ENCODE assay signal across 34 cellular contexts in the genomic region with DNA sequence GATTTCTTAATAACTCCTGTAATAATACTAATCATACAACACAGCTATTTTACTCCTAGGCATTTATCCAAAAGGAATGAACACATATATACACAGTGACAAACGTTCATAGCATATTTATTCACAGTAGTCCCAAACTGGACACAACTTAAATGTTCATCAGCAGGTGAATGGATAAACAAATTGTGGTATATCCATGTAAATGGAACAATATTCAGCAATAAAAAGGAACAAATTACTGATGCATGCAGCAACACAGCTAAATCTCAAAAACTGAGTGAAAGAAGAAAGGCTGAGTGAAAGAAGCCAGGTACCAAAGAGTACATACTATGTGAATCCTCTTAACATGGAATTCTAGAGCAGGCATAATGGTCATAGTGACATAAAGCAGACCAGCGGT.
DNase-seq lines count a peak whose midpoint lies in the region; ATAC-seq, FAIRE-seq and TF ChIP-seq lines count a peak whose summit lies in the region.
"Had no signal": no experiment of that assay in that cellular context is flagged by ENCODE, and none has a peak within 500 bp of the region (broad histone marks: within the 10 kb centered on the region; RNA-seq: fewer than 3 reads in every experiment).

No MANE protein-coding gene starts in this region.

- ATAC-seq in SK-N-SH treated with all-trans-retinoic acid at 6 μM for 48 hours (no peak), A549 (no peak), K562 (no peak), gastrocnemius medialis (no peak)
- ATAC-seq: CD8-positive, alpha-beta T cell had no signal

- H3K4me3 ChIP-seq in SK-N-SH (ENCODE audit: low read depth in 2 of 2, low read length in 1 of 2): no peak overlapping the region
- H3K4me3 ChIP-seq in A549: no peak overlapping the region
- no peak overlapping the region for H3K4me3 ChIP-seq in HEK293 (ENCODE audit: low read depth, low read length)
- H3K4me3 ChIP-seq in K562: no peak overlapping the region
- H3K4me3 ChIP-seq in gastrocnemius medialis: no peak overlapping the region
- H3K4me3 ChIP-seq: BLaER1; BLaER1 treated with 17β-estradiol and CSF1 and Interleukin-3, amounts not matched to agents 10 nM and 100 nM had no signal

- intact Hi-C loops in K562 (cut with micrococcal nuclease) (no loop called here), gastrocnemius medialis (cut with DNase I; ENCODE audit: low total_unique reads) (no loop called here)

- in situ Hi-C loops in K562 (cut with MboI): no loop called here
- in situ Hi-C loops in gastrocnemius medialis (cut with MboI; ENCODE audit: low sequenced_read_pairs in 4 of 4): loop anchor here in 1 of 4 donors (25.0 kb wide), 1 partner anchor 1129 kb away; the partner anchor contains the start of gene PLPP3

- POLR2A ChIA-PET in SK-N-SH (lab: Yijun Ruan, JAX): no interaction called here
- POLR2A ChIA-PET in A549 (lab: Yijun Ruan, JAX): no interaction called here
- POLR2A ChIA-PET in HEK293 (lab: Yijun Ruan, JAX): no interaction called here
- POLR2A ChIA-PET in K562 (lab: Yijun Ruan, JAX): no interaction called here

- no peak for TF ChIP-seq CTCF in SK-N-SH (IDR thresholded peaks at IDR 0.05)
- TF ChIP-seq CTCF in A549 (IDR thresholded peaks at IDR 0.05): no peak
- no peak for TF ChIP-seq CTCF in HEK293 (tag by site-specific recombination; IDR thresholded peaks at IDR 0.05)
- TF ChIP-seq CTCF in K562 (IDR thresholded peaks at IDR 0.05 in 2 of 3, conservative IDR thresholded peaks at IDR 0.05 in 1 of 3; ENCODE audit: insufficient read depth in 2 of 3, low read depth in 1 of 3, low read length in 3 of 3): no peak
- TF ChIP-seq CTCF in gastrocnemius medialis (IDR thresholded peaks at IDR 0.05 in 4 of 5, conservative IDR thresholded peaks at IDR 0.05 in 1 of 5): no peak

- TF ChIP-seq RAD21 in SK-N-SH (IDR thresholded peaks at IDR 0.05; ENCODE audit: low read length) (no peak), A549 (conservative IDR thresholded peaks at IDR 0.05 in 1 of 2, IDR thresholded peaks at IDR 0.05 in 1 of 2) (no peak), K562 (CRISPR knock-in tag; conservative IDR thresholded peaks at IDR 0.05 in 1 of 2, IDR thresholded peaks at IDR 0.05 in 1 of 2) (no peak)

- H3K79me2 ChIP-seq in SK-N-SH (ENCODE audit: insufficient read depth): no peaks in the 10 kb centered on the region
- no peaks in the 10 kb centered on the region for H3K79me2 ChIP-seq in K562 (ENCODE audit: control insufficient read depth, insufficient read depth, low read length)

- no peak overlapping the region for H3K4me2 ChIP-seq in SK-N-SH
- no peak overlapping the region for H3K4me2 ChIP-seq in A549
- H3K4me2 ChIP-seq in K562 (ENCODE audit: insufficient read depth, low read length): no peak overlapping the region
- H3K4me2 ChIP-seq: BLaER1; BLaER1 treated with 17β-estradiol and CSF1 and Interleukin-3, amounts not matched to agents 10 nM and 100 nM had no signal

- no peak overlapping the region for H3K27ac ChIP-seq in SK-N-SH (ENCODE audit: low read depth in 2 of 2, low read length in 1 of 2)
- no peak overlapping the region for H3K27ac ChIP-seq in A549
- H3K27ac ChIP-seq in HEK293 (ENCODE audit: extremely low read depth, low read depth, low read length): no peak overlapping the region
- H3K27ac ChIP-seq in K562 (ENCODE audit: extremely low read depth, low read depth, low read length): no peak overlapping the region
- H3K27ac ChIP-seq in gastrocnemius medialis: no peak overlapping the region
- H3K27ac ChIP-seq: 22Rv1; BLaER1; BLaER1 treated with 17β-estradiol and CSF1 and Interleukin-3, amounts not matched to agents 10 nM and 100 nM; C4-2B had no signal

- H3K27me3 ChIP-seq in SK-N-SH (ENCODE audit: insufficient read depth) (no peaks in the 10 kb centered on the region), K562 (ENCODE audit: control insufficient read depth in 2 of 2, insufficient read depth in 2 of 2, low read length in 2 of 2) (no peaks in the 10 kb centered on the region), gastrocnemius medialis (no peaks in the 10 kb centered on the region)
- H3K27me3 ChIP-seq: BE2C; BLaER1; BLaER1 treated with 17β-estradiol and CSF1 and Interleukin-3, amounts not matched to agents 10 nM and 100 nM had no signal

- whole genome bisulfite sequencing in SK-N-SH (ENCODE audit: low lambda C conversion rate): 17% methylated on average over 2 of the region's 2 CpGs
- 48% methylated on average over 2 of the region's 2 CpGs for WGBS in A549 (ENCODE audit: missing lambda C conversion rate)
- 4% methylated on average over 2 of the region's 2 CpGs for WGBS in K562 (ENCODE audit: insufficient coverage, low coverage, missing lambda C conversion rate)

- H3K9me2 ChIP-seq in SK-N-SH: no peaks in the 10 kb centered on the region

- FAIRE-seq in A549 (lab: Jason Lieb, UNC) (no peak), K562 (lab: Jason Lieb, UNC) (no peak)
- FAIRE-seq: A204.1, D721Med had no signal

- no TSS peak for BruUV-seq in K562 (replicated peaks; lab: Mats Ljungman, UMichigan)

- H4K20me1 ChIP-seq in SK-N-SH (ENCODE audit: insufficient read depth) (no peaks in the 10 kb centered on the region), K562 (replicated peaks; ENCODE audit: control insufficient read depth, insufficient read depth, low read length) (no peaks in the 10 kb centered on the region)
- H4K20me1 ChIP-seq: BLaER1; BLaER1 treated with 17β-estradiol and CSF1 and Interleukin-3, amounts not matched to agents 10 nM and 100 nM had no signal

- H2AFZ ChIP-seq in SK-N-SH (ENCODE audit: low read depth) (no peak overlapping the region), K562 (ENCODE audit: low read depth, low read length) (no peak overlapping the region)

- DNase-seq in SK-N-SH (no peak), A549 (ENCODE audit: low read depth in 1 of 2, low spot score in 1 of 2) (no peak), K562 (ENCODE audit: extremely low read depth in 1 of 4, low spot score in 3 of 4) (no peak), SIG-M5 treated with dmso at 0.1 percent for 504 hours (lab: John Stamatoyannopoulos, UW; ENCODE audit: unreplicated experiment) (no peak), DMS53 treated with DMSO at 0.1 percent for 48 hours (lab: John Stamatoyannopoulos, UW; ENCODE audit: unreplicated experiment) (no peak), gastrocnemius medialis (no peak)
- DNase-seq: 8988T; ACHN; AML-193; BE2C; C1 segment of cervical spinal cord; Caco-2; Calu3; CD4-positive, alpha-beta memory T cell; CD4-positive, alpha-beta T cell; CD4-positive, CD25-positive, alpha-beta regulatory T cell; CD8-positive, alpha-beta memory T cell; CD8-positive, alpha-beta T cell; COR-L47; DMS 273 treated with DMSO at 0.1 percent for 48 hours; DMS153; DMS53; DMS79; DMS79 treated with DMSO at 0.1 percent for 48 hours; DND-41; EL had no signal

- CTCF ChIA-PET in SK-N-SH (lab: Yijun Ruan, JAX) (no interaction called here), A549 (lab: Yijun Ruan, JAX) (no interaction called here), HEK293 (lab: Yijun Ruan, JAX) (no interaction called here), K562 (lab: Yijun Ruan, JAX; ENCODE audit: low intra/inter-chr PET ratio) (no interaction called here)

- no peak overlapping the region for H3K9ac ChIP-seq in SK-N-SH
- no peak overlapping the region for H3K9ac ChIP-seq in K562 (ENCODE audit: insufficient read depth in 1 of 2, low read depth in 2 of 2, low read length in 2 of 2)
- H3K9ac ChIP-seq: BLaER1; BLaER1 treated with 17β-estradiol and CSF1 and Interleukin-3, amounts not matched to agents 10 nM and 100 nM had no signal

- TF ChIP-seq POLR2A in A549 (IDR thresholded peaks at IDR 0.05; ENCODE audit: low read length) (no peak), K562 (conservative IDR thresholded peaks at IDR 0.05) (no peak), gastrocnemius medialis (IDR thresholded peaks at IDR 0.05) (no peak)

- H3K9me3 ChIP-seq in SK-N-SH (no peaks in the 10 kb centered on the region; the same call in 1 of the 2 replicates), A549 (peaks cover 16% of the 10 kb centered on the region), HEK293 (ENCODE audit: control insufficient read depth, insufficient read depth, low read depth, low read length) (no peaks in the 10 kb centered on the region), K562 (replicated peaks; ENCODE audit: control insufficient read depth, insufficient read depth, low read depth, low read length) (no peaks in the 10 kb centered on the region), gastrocnemius medialis (no peaks in the 10 kb centered on the region)
- H3K9me3 ChIP-seq: BE2C, Caco-2 had no signal

- no peak for TF ChIP-seq EP300 in SK-N-SH (IDR thresholded peaks at IDR 0.05; ENCODE audit: borderline replicate concordance in 1 of 2, low read depth in 1 of 2, low read length in 1 of 2)
- no peak for TF ChIP-seq EP300 in A549 (IDR thresholded peaks at IDR 0.05)
- TF ChIP-seq EP300 in K562 (IDR thresholded peaks at IDR 0.05; ENCODE audit: low read length): no peak

- H3K4me1 ChIP-seq in SK-N-SH (ENCODE audit: control insufficient read depth in 1 of 2, insufficient read depth in 2 of 2, low read depth in 1 of 2, low read length in 1 of 2): no peaks in the 10 kb centered on the region
- no peaks in the 10 kb centered on the region for H3K4me1 ChIP-seq in A549
- no peaks in the 10 kb centered on the region for H3K4me1 ChIP-seq in HEK293 (ENCODE audit: control insufficient read depth, insufficient read depth, low read length)
- no peaks in the 10 kb centered on the region for H3K4me1 ChIP-seq in K562 (replicated peaks in 1 of 2; ENCODE audit: control insufficient read depth in 2 of 2, insufficient read depth in 2 of 2, low read length in 2 of 2)
- no peaks in the 10 kb centered on the region for H3K4me1 ChIP-seq in gastrocnemius medialis
- H3K4me1 ChIP-seq: BE2C; BLaER1; BLaER1 treated with 17β-estradiol and CSF1 and Interleukin-3, amounts not matched to agents 10 nM and 100 nM; Caco-2 had no signal

- peaks cover 9% of the 10 kb centered on the region for H3F3A ChIP-seq in SK-N-SH (replicated peaks; ENCODE audit: insufficient read depth)

- no peaks in the 10 kb centered on the region for H3K9me1 ChIP-seq in K562 (ENCODE audit: control insufficient read depth, insufficient read depth, low read length)

- H3K36me3 ChIP-seq in SK-N-SH (replicated peaks in 1 of 2; ENCODE audit: control insufficient read depth in 1 of 2, insufficient read depth in 2 of 2, low read length in 1 of 2) (no peaks in the 10 kb centered on the region), HEK293 (ENCODE audit: control insufficient read depth in 2 of 2, insufficient read depth in 1 of 2, low read length in 2 of 2) (no peaks in the 10 kb centered on the region), K562 (ENCODE audit: control insufficient read depth, insufficient read depth, low read length) (no peaks in the 10 kb centered on the region), gastrocnemius medialis (no peaks in the 10 kb centered on the region)
- H3K36me3 ChIP-seq: BE2C; BLaER1; BLaER1 treated with 17β-estradiol and CSF1 and Interleukin-3, amounts not matched to agents 10 nM and 100 nM had no signal

TF ChIP-seq in HEK293, 187 proteins besides CTCF, POLR2A, EP300 and RAD21:
- TF ChIP-seq ZNF785 (tag by site-specific recombination; IDR thresholded peaks at IDR 0.05) (no peak), ZNF146 (tag by site-specific recombination; IDR thresholded peaks at IDR 0.05) (0 out of 2 replicates have a peak, but pooled peaks have one; percentile 31)

TF ChIP-seq in K562, 482 proteins besides CTCF, POLR2A, EP300 and RAD21 (continues in another document):
- peak; percentile 63 for TF ChIP-seq ZNF146 (CRISPR knock-in tag; IDR thresholded peaks at IDR 0.05; ENCODE audit: unreplicated experiment)
- no peak for TF ChIP-seq ZNF143 (CRISPR knock-in tag; IDR thresholded peaks at IDR 0.05)
- peak; percentile 41 for TF ChIP-seq RBM25 (IDR thresholded peaks at IDR 0.05; ENCODE audit: low read depth, low read length, severe bottlenecking)
